18 cellular contexts compared by ENCODE assay signal in the genomic region with DNA sequence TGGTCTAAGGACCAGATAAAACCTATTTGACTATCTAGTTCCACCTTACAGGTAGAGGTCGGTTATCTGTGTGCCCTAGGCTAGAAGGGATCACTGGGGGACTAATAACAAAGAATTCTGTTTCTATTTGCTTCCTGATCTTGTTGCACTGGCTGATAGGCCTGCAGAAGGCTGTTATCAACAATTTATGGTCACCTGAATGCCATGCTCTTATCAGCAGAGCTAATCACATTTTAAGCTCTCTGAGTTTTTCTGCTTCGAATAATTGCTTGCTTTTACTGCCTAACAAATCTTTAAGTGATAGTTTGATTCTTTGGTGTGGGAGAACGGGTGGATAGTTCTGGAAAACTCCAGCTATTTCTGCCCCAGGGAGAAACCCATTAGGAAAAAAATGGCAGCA.
A peak's percentile ranks its signal among the peaks of the same experiment; 100 is the strongest.
DNase-seq lines count a peak whose midpoint lies in the region; ATAC-seq and TF ChIP-seq lines count a peak whose summit lies in the region.
"Had no signal": no experiment of that assay in that cellular context is flagged by ENCODE, and none has a peak within 500 bp of the region (broad histone marks: within the 10 kb centered on the region; RNA-seq: fewer than 3 reads in every experiment).

No MANE protein-coding gene starts in this region.

- no peaks in the 10 kb centered on the region for H3K4me1 ChIP-seq in upper lobe of left lung
- H3K4me1 ChIP-seq: BLaER1 had no signal

- no peak for TF ChIP-seq POLR2A in upper lobe of left lung (IDR thresholded peaks at IDR 0.05)

- no peak overlapping the region for H3K4me3 ChIP-seq in upper lobe of left lung
- H3K4me3 ChIP-seq: BLaER1, GM12878 had no signal

- H3K27me3 ChIP-seq in upper lobe of left lung = no peaks in the 10 kb centered on the region
- H3K27me3 ChIP-seq: BLaER1 had no signal

- peaks cover 0 to 4% (median 0%) of the 10 kb centered on the region in 4 donors for H3K9me3 ChIP-seq in upper lobe of left lung

- ATAC-seq in SK-N-SH treated with all-trans-retinoic acid at 6 μM for 48 hours (no peak), upper lobe of left lung (ENCODE audit: low FRiP score in 2 of 2) (no peak)
- ATAC-seq: GM12878 had no signal

- TF ChIP-seq EP300 in upper lobe of left lung (IDR thresholded peaks at IDR 0.05) = no peak

- DNase-seq in ELF-1 (ENCODE audit: low read depth, low spot score) (peak; percentile 33), left kidney (ENCODE audit: low read depth, low spot score) (peak; percentile 26), progenitor cell of endocrine pancreas (ENCODE audit: low spot score, unreplicated experiment) (no peak), upper lobe of left lung (no peak), NCI-H1092 treated with DMSO at 0.1 percent for 48 hours (lab: John Stamatoyannopoulos, UW) (no peak), NCI-H2171 treated with DMSO at 0.1 percent for 48 hours (lab: John Stamatoyannopoulos, UW) (no peak), NCI-H2171 (lab: John Stamatoyannopoulos, UW) (no peak)
- DNase-seq: 8988T; Calu3; CD4-positive, alpha-beta memory T cell; DMS79 treated with DMSO at 0.1 percent for 48 hours; H9; IMR-90 had no signal

- peaks cover 2% of the 10 kb centered on the region for H3K36me3 Mint-ChIP-seq in progenitor cell of endocrine pancreas (ENCODE audit: insufficient read depth)
- H3K36me3 Mint-ChIP-seq: CD14-positive monocyte; CD4-positive, alpha-beta memory T cell had no signal

- 47 to 50% methylated on average over 3 of the region's 3 CpGs for WGBS in upper lobe of left lung, 2 donors

- no peak overlapping the region for H3K27ac ChIP-seq in upper lobe of left lung
- H3K27ac ChIP-seq: BLaER1, HL-60 had no signal

- peaks cover 13% of the 10 kb centered on the region for H3K4me1 Mint-ChIP-seq in progenitor cell of endocrine pancreas (ENCODE audit: low read depth)
- H3K4me1 Mint-ChIP-seq: CD14-positive monocyte; CD4-positive, alpha-beta memory T cell; H9 had no signal

- TF ChIP-seq CTCF in progenitor cell of endocrine pancreas (IDR thresholded peaks at IDR 0.05; ENCODE audit: unreplicated experiment) (no peak), upper lobe of left lung (IDR thresholded peaks at IDR 0.05) (no peak)

- no peak overlapping the region for H3K4me3 Mint-ChIP-seq in progenitor cell of endocrine pancreas (ENCODE audit: low read depth)
- H3K4me3 Mint-ChIP-seq: CD14-positive monocyte; CD4-positive, alpha-beta memory T cell; H9 had no signal

- H3K9me3 Mint-ChIP-seq in progenitor cell of endocrine pancreas (ENCODE audit: low read depth) = peaks cover 13% of the 10 kb centered on the region

- no peaks in the 10 kb centered on the region for H3K27me3 Mint-ChIP-seq in progenitor cell of endocrine pancreas
- H3K27me3 Mint-ChIP-seq: CD4-positive, alpha-beta memory T cell had no signal

- no peaks in the 10 kb centered on the region for H3K36me3 ChIP-seq in upper lobe of left lung
- H3K36me3 ChIP-seq: BLaER1 had no signal

- H3K27ac Mint-ChIP-seq in progenitor cell of endocrine pancreas = peak overlapping the region; percentile 17
- H3K27ac Mint-ChIP-seq: CD14-positive monocyte; CD4-positive, alpha-beta memory T cell; H9 had no signal

TF ChIP-seq in SK-N-SH treated with all-trans-retinoic acid at 6 μM for 48 hours, 23 proteins besides CTCF, POLR2A, EP300 and RAD21:
- TF ChIP-seq ZNF8 (CRISPR knock-in tag; IDR thresholded peaks at IDR 0.05) (no peak), ZNF565 (CRISPR knock-in tag; conservative IDR thresholded peaks at IDR 0.05; ENCODE audit: low read depth) (no peak), SNAI2 (CRISPR knock-in tag; IDR thresholded peaks at IDR 0.05) (no peak), BACH2 (CRISPR knock-in tag; IDR thresholded peaks at IDR 0.05; ENCODE audit: borderline replicate concordance) (no peak), ZFP3 (CRISPR knock-in tag; IDR thresholded peaks at IDR 0.05) (no peak), ESRRG (CRISPR knock-in tag; IDR thresholded peaks at IDR 0.05) (no peak), GLIS3 (CRISPR knock-in tag; IDR thresholded peaks at IDR 0.05) (no peak), TCF4 (CRISPR knock-in tag; IDR thresholded peaks at IDR 0.05; ENCODE audit: borderline replicate concordance) (peak; percentile 28; the same call in 1 of the 2 replicates), ISL1 (CRISPR knock-in tag; IDR thresholded peaks at IDR 0.05) (peak; percentile 81), ZFP30 (CRISPR knock-in tag; IDR thresholded peaks at IDR 0.05) (no peak), OSR1 (CRISPR knock-in tag; IDR thresholded peaks at IDR 0.05) (no peak), CSRNP3 (CRISPR knock-in tag; IDR thresholded peaks at IDR 0.05) (no peak), ZNF70 (CRISPR knock-in tag; IDR thresholded peaks at IDR 0.05) (no peak), RARB (CRISPR knock-in tag; IDR thresholded peaks at IDR 0.05) (no peak), TOX (CRISPR knock-in tag; IDR thresholded peaks at IDR 0.05; ENCODE audit: borderline replicate concordance) (no peak), ARNTL (CRISPR knock-in tag; IDR thresholded peaks at IDR 0.05; ENCODE audit: borderline replicate concordance, low read depth) (no peak), TSHZ2 (CRISPR knock-in tag; IDR thresholded peaks at IDR 0.05) (peak; percentile 70; the same call in 1 of the 2 replicates)
- TF ChIP-seq, protein P1, sequence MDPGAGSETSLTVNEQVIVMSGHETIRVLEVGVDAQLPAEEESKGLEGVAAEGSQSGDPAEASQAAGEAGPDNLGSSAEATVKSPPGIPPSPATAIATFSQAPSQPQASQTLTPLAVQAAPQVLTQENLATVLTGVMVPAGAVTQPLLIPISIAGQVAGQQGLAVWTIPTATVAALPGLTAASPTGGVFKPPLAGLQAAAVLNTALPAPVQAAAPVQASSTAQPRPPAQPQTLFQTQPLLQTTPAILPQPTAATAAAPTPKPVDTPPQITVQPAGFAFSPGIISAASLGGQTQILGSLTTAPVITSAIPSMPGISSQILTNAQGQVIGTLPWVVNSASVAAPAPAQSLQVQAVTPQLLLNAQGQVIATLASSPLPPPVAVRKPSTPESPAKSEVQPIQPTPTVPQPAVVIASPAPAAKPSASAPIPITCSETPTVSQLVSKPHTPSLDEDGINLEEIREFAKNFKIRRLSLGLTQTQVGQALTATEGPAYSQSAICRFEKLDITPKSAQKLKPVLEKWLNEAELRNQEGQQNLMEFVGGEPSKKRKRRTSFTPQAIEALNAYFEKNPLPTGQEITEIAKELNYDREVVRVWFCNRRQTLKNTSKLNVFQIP (CRISPR knock-in tag; IDR thresholded peaks at IDR 0.05; ENCODE audit: borderline replicate concordance, low read depth) = no peak
- TF ChIP-seq, protein P2, sequence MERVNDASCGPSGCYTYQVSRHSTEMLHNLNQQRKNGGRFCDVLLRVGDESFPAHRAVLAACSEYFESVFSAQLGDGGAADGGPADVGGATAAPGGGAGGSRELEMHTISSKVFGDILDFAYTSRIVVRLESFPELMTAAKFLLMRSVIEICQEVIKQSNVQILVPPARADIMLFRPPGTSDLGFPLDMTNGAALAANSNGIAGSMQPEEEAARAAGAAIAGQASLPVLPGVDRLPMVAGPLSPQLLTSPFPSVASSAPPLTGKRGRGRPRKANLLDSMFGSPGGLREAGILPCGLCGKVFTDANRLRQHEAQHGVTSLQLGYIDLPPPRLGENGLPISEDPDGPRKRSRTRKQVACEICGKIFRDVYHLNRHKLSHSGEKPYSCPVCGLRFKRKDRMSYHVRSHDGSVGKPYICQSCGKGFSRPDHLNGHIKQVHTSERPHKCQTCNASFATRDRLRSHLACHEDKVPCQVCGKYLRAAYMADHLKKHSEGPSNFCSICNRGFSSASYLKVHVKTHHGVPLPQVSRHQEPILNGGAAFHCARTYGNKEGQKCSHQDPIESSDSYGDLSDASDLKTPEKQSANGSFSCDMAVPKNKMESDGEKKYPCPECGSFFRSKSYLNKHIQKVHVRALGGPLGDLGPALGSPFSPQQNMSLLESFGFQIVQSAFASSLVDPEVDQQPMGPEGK (CRISPR knock-in tag; IDR thresholded peaks at IDR 0.05; ENCODE audit: borderline replicate concordance) = no peak

Comparison
In these comparisons a context has a peak if more than half of its experiments do, and no peak if none do; other contexts are left out.
1. DNase-seq: peak in ELF-1 (single experiment) and left kidney (single experiment); none in progenitor cell of endocrine pancreas (single experiment), upper lobe of left lung (0 of 2), NCI-H1092 treated with DMSO at 0.1 percent for 48 hours (single experiment), NCI-H2171 treated with DMSO at 0.1 percent for 48 hours (single experiment) and NCI-H2171 (single experiment).